In the genomic region with DNA sequence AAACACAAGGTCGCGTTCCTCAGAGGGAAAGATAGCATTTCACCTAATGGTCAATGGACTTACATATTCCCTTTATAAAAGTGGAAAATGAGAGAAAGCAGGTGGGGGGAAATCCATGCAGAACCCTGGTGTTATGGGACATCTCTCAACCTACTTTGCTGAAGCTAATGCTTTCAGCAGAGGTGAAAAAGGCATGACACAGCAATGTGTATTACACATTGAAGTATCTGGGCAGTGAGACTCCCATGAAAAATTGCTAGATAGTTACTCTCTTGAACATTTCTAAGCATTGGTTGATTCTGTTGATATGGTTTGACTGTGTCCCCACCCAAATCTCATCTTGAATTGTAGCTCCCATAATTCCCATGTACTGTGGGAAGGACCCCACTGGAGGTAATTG, we compare ENCODE assay signal across 4 cellular contexts.
"Had no signal": no experiment of that assay in that cellular context is flagged by ENCODE, and none has a peak within 500 bp of the region (broad histone marks: within the 10 kb centered on the region; RNA-seq: fewer than 3 reads in every experiment).

No MANE protein-coding gene starts in this region.

- H3K27ac Mint-ChIP-seq: GM23338, H9, IgD-negative memory B cell had no signal

- DNase-seq: H9, HCEC 1CT had no signal

- H3K27me3 Mint-ChIP-seq: IgD-negative memory B cell had no signal

- H3K9me3 Mint-ChIP-seq: GM23338, H9, IgD-negative memory B cell had no signal

- H3K4me1 Mint-ChIP-seq: GM23338, H9 had no signal

- ATAC-seq: GM23338 had no signal

- H3K4me3 ChIP-seq: GM23338 had no signal

- H3K4me2 ChIP-seq: GM23338 had no signal

- H2AFZ ChIP-seq: GM23338 had no signal

- H3K36me3 Mint-ChIP-seq: IgD-negative memory B cell had no signal

- H3K4me3 Mint-ChIP-seq: GM23338, H9, IgD-negative memory B cell had no signal
